In genomic region chr5:111072949-111073682, GRCh38 we compare ENCODE assay signal across 8 cellular contexts. TPM values are rescaled to one million over a fixed set of nuclear protein-coding genes. Genes with fewer than 3 reads are reported as not detected.
DNase-seq lines count a peak whose midpoint lies in the region; ATAC-seq and TF ChIP-seq lines count a peak whose summit lies in the region.

No MANE protein-coding gene starts in this region.

- ATAC-seq in GM18502 (IDR thresholded peaks at IDR 0.05; ENCODE audit: poor library complexity, unreplicated experiment) (peak; percentile 92), HG02840 (IDR thresholded peaks at IDR 0.05; ENCODE audit: low FRiP score, unreplicated experiment) (peak; percentile 67)
- peak; percentile 87 for ATAC-seq in stimulated activated naive CD8-positive, alpha-beta T cell treated with anti-CD3 and anti-CD28 coated beads, Interleukin-15, Interleukin-2, amounts not matched to agents 100 U/mL and 50 U/mL, for 24 hours

- H3K4me3 ChIP-seq in epithelial cell of proximal tubule (ENCODE audit: low read depth, low read length), result peak overlapping the region; percentile 68

- peak; percentile 30 for DNase-seq in NCI-H446 treated with DMSO at 0.1 percent for 48 hours (lab: John Stamatoyannopoulos, UW)
- peak; percentile 33 to 47 for DNase-seq in activated CD8-positive, alpha-beta memory T cell treated with anti-CD3 and anti-CD28 coated beads for 4 hours (ENCODE audit: low read depth in 2 of 2)
- DNase-seq in epithelial cell of proximal tubule (ENCODE audit: low read depth), result no peak
- DNase-seq in myocyte (ENCODE audit: low read depth), result peak; percentile 83
- DNase-seq in stimulated activated naive CD8-positive, alpha-beta T cell treated with anti-CD3 and anti-CD28 coated beads, Interleukin-15, Interleukin-2, amounts not matched to agents 100 U/mL and 50 U/mL, for 24 hours, result peak; percentile 75
- no peak for DNase-seq in superior temporal gyrus (ENCODE audit: extremely low spot score)

- TF ChIP-seq CTCF in epithelial cell of proximal tubule (conservative IDR thresholded peaks at IDR 0.05; ENCODE audit: low read depth, low read length), result no peak

RNA-seq across cellular contexts. Expression of gene TSLP, which starts 1.6 kb away (rescaled TPM):
- total RNA-seq in epithelial cell of proximal tubule (0.07 and 0.46 TPM in 2 replicates), myocyte (0.42 and 1.2 TPM in 2 replicates)
- 1.3 TPM for polyA plus RNA-seq in myocyte (2012)

RNA-seq across cellular contexts. Expression of gene WDR36, which starts 19.0 kb away (rescaled TPM):
- 21.0 and 35.7 TPM in 2 replicates for total RNA-seq in epithelial cell of proximal tubule
- total RNA-seq in myocyte, result 38.2 and 41.8 TPM in 2 replicates
- polyA plus RNA-seq in myocyte (2012), result 6.8 TPM

Comparison
In these comparisons a context has a peak if more than half of its experiments do, and no peak if none do; other contexts are left out.
1. DNase-seq: peak in NCI-H446 treated with DMSO at 0.1 percent for 48 hours (single experiment), activated CD8-positive, alpha-beta memory T cell treated with anti-CD3 and anti-CD28 coated beads for 4 hours (2 of 2), myocyte (single experiment) and stimulated activated naive CD8-positive, alpha-beta T cell treated with anti-CD3 and anti-CD28 coated beads, Interleukin-15, Interleukin-2, amounts not matched to agents 100 U/mL and 50 U/mL, for 24 hours (single experiment); none in epithelial cell of proximal tubule (single experiment) and superior temporal gyrus (single experiment).
2. Peak in every context shown above with its lines, with median percentiles within 50 percentile points of each other: ATAC-seq.